In the genomic region with DNA sequence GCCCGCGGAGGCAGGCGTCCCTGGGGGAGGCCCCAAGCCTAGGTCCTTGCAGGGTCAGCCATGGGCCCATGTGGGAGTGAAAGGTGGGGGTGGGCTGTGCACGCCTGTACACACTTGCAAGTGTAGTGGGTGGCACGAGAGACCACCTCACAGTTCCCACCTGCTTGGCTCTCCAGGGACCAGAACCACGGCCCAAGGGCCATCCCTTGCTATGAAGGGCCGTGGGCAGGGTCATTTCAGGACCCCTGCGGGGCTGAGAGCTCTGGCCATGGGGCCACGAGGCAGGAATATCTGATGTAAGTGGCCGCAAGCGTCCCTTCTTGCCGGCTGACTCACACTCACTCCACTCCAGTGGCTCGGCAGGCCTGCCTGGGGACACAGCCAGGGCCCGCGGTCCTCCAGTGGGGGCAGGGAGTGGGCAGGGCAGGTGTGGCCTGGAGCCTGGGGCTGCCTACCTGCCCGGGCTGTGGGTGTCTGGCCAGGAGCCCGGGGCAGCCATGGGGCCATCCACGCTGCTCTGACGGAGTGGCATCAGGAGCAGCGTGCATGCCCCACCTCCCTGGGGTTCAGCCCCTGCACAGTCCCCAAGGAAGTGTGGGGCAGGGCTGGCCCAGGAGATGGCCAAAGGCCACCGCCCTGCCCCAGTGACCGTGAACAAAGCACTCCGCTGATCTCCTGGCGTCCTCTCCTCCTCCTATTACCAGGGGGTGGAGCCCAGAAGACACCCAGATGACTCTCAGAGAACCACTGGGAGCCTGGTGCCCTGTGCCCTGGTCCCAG, we compare ENCODE assay signal across 8 cellular contexts. TPM values are rescaled to one million over a fixed set of nuclear protein-coding genes. Genes with fewer than 3 reads are reported as not detected.
A peak's percentile ranks its signal among the peaks of the same experiment; 100 is the strongest.
DNase-seq lines count a peak whose midpoint lies in the region; ATAC-seq and TF ChIP-seq lines count a peak whose summit lies in the region.

No MANE protein-coding gene starts in this region.

- peak overlapping the region in 3 of 4 donors; percentile 59 to 80 (median 65) for H3K4me3 ChIP-seq in stomach

- 24 to 47% (median 32%) methylated on average over 18 to 24 of the region's 24 CpGs for WGBS in stomach, 5 donors

- TF ChIP-seq CTCF in brain (conservative IDR thresholded peaks at IDR 0.05), result no peak
- TF ChIP-seq CTCF in stomach (IDR thresholded peaks at IDR 0.05), result no peak

- no peaks in the 10 kb centered on the region for H3K9me3 Mint-ChIP-seq in brain

- H3K36me3 ChIP-seq in stomach, result no peaks in the 10 kb centered on the region

- TF ChIP-seq EP300 in stomach (IDR thresholded peaks at IDR 0.05), result no peak

- DNase-seq in GM04503 (ENCODE audit: low read depth), result peak; percentile 70
- peak; percentile 55 for DNase-seq in NCI-H69 (lab: John Stamatoyannopoulos, UW)
- DNase-seq in kidney tubule cell (ENCODE audit: low spot score), result peak; percentile 91
- peak; percentile 92 for DNase-seq in stomach
- DNase-seq in stimulated activated CD8-positive, alpha-beta memory T cell treated with anti-CD3 and anti-CD28 coated beads, Interleukin-4, amount 100 ng/mL, for 48 hours, result no peak

- TF ChIP-seq POLR2A in stomach (IDR thresholded peaks at IDR 0.05), result no peak

- peaks cover 69% of the 10 kb centered on the region for H3K4me1 Mint-ChIP-seq in brain

- H3K36me3 Mint-ChIP-seq in brain, result no peaks in the 10 kb centered on the region

- H3K27me3 Mint-ChIP-seq in brain, result no peaks in the 10 kb centered on the region

- H3K4me1 ChIP-seq in stomach, result peaks cover 74 to 92% (median 83%) of the 10 kb centered on the region in 4 donors

- peak overlapping the region; percentile 99 to 100 (median 100) for H3K27ac ChIP-seq in stomach

- H3K27me3 ChIP-seq in stomach, result no peaks in the 10 kb centered on the region

- peak overlapping the region; percentile 86 to 92 (median 88) for H3K4me3 Mint-ChIP-seq in brain

- intact Hi-C loops in stomach (cut with DNase I; ENCODE audit: low total_unique reads), result no loop called here

- peak overlapping the region; percentile 98 to 99 (median 99) for H3K27ac Mint-ChIP-seq in brain

- no peak for ATAC-seq in HG02870 (IDR thresholded peaks at IDR 0.05; ENCODE audit: unreplicated experiment)
- ATAC-seq in GM19023 (IDR thresholded peaks at IDR 0.05; ENCODE audit: unreplicated experiment), result no peak

- no peaks in the 10 kb centered on the region for H3K9me3 ChIP-seq in stomach

RNA-seq across cellular contexts. Expression of a gene that starts 8.6 kb away (rescaled TPM):
- 64.7 TPM for polyA plus RNA-seq in brain (ENCODE audit: insufficient read depth, low read depth, low replicate concordance)
- total RNA-seq in stomach, result 100 to 1,000 TPM in 2 of 5 donors, 10 to 100 TPM in 3; 38.7 to 192 (median 83.9) TPM
- polyA plus RNA-seq in stomach, result 100 to 1,000 TPM; 102 to 164 (median 130) TPM

RNA-seq across cellular contexts. Expression of a gene that starts 36.5 kb away (rescaled TPM):
- polyA plus RNA-seq in brain (ENCODE audit: insufficient read depth, low read depth, low replicate concordance) (40.1 TPM), stomach (10 to 100 TPM; 12.6 to 17.4 (median 14.1) TPM)
- 100 to 1,000 TPM in 2 of 5 donors, 10 to 100 TPM in 2, 1 to 10 TPM in 1; 9.9 to 181 (median 41.4) TPM for total RNA-seq in stomach

RNA-seq across cellular contexts. Expression of a gene that starts 37.1 kb away (rescaled TPM):
- polyA plus RNA-seq in brain (ENCODE audit: insufficient read depth, low read depth, low replicate concordance) (11.8 TPM), stomach (10 to 100 TPM in 1 of 3 donors, 1 to 10 TPM in 2; 8.1 to 22.3 (median 9.6) TPM)
- total RNA-seq in stomach, result 1 to 10 TPM in 2 of 5 donors, not detected in 3; 3.5 to 7.5 TPM

RNA-seq across cellular contexts. Expression of a gene that starts 44.1 kb away (rescaled TPM):
- polyA plus RNA-seq in brain (ENCODE audit: insufficient read depth, low read depth, low replicate concordance) (195 TPM), stomach (10 to 100 TPM; 39.9 to 50.2 (median 40.9) TPM)
- 10 to 100 TPM; 17.9 to 39.6 (median 33.3) TPM for total RNA-seq in stomach
